ENCODE assay signal across 7 cellular contexts in genomic region chr16:73565925-73566324, GRCh38.
"Had no signal": no experiment of that assay in that cellular context is flagged by ENCODE, and none has a peak within 500 bp of the region (broad histone marks: within the 10 kb centered on the region; RNA-seq: fewer than 3 reads in every experiment).

No MANE protein-coding gene starts in this region.

- H3K9me3 Mint-ChIP-seq: HFFc6 had no signal

- H2AFZ ChIP-seq: GM23248 had no signal

- H3K4me1 ChIP-seq: HAP-1 had no signal

- H3K4me3 Mint-ChIP-seq: HFFc6, IgD-negative memory B cell had no signal

- H3K27ac ChIP-seq: GM23248, HL-60 had no signal

- DNase-seq: GOT3, HFFc6, KBM-7 had no signal

- H3K4me3 ChIP-seq: GM23248, HAP-1 had no signal

- H3K27ac Mint-ChIP-seq: HFFc6, IgD-negative memory B cell had no signal

- H3K9me3 ChIP-seq: HAP-1 had no signal

- H3K36me3 Mint-ChIP-seq: IgD-negative memory B cell had no signal

- H3K4me1 Mint-ChIP-seq: IgD-negative memory B cell had no signal

- H3K27me3 Mint-ChIP-seq: IgD-negative memory B cell had no signal

- H3K9ac ChIP-seq: GM23248 had no signal

- H3K36me3 ChIP-seq: HAP-1 had no signal
